In the genomic region with DNA sequence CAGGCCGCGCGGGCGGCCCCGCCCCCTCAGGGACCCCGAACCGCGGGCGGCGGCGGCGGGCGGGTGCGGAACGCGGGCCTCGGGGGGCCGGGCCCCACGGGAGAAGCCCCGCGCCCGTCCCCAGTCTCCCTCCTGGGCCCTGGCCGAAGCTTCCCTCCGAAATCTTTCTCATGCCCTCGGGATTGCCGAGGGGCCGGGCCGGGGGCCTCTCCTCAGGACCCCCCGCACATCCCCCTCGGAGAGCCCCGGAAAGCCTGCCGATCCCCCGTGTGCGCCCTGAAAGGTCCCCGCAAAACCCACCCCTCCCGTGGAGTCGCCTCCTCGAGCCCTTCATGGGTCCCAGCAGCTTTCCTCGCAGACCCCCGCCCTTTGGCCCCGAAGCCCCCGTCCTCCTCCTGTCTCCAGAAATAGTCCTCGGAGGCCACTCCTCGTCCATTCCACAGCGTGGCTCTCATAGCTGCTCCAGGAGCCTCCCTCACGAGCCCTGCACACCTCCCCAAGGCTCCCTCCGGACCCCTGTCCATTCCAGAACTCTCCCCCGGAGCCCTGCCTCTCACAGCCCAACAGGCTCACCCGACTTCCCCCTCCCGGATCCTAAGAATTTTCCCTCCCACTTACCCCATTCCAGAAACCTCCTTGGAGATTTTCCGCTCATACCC, we compare ENCODE assay signal across 9 cellular contexts. TPM values are rescaled to one million over a fixed set of nuclear protein-coding genes. Genes with fewer than 3 reads are reported as not detected.
A peak's percentile ranks its signal among the peaks of the same experiment; 100 is the strongest.
DNase-seq lines count a peak whose midpoint lies in the region; ATAC-seq and TF ChIP-seq lines count a peak whose summit lies in the region.
"Had no signal": no experiment of that assay in that cellular context is flagged by ENCODE, and none has a peak within 500 bp of the region (broad histone marks: within the 10 kb centered on the region; RNA-seq: fewer than 3 reads in every experiment).

No MANE protein-coding gene starts in this region.

- BruUV-seq in Calu3 (replicated peaks; lab: Mats Ljungman, UMichigan): no TSS peak

- H3K27ac Mint-ChIP-seq in Calu3 (ENCODE audit: unreplicated experiment) (peak overlapping the region; percentile 82), chondrocyte (ENCODE audit: unreplicated experiment) (peak overlapping the region; percentile 91)

- peak overlapping the region; percentile 17 to 88 for H3K27ac ChIP-seq in lung (ENCODE audit: low read depth in 1 of 2, low read length in 1 of 2)
- peak overlapping the region; percentile 91 for H3K27ac ChIP-seq in urinary bladder (ENCODE audit: low read depth)

- H3K4me1 ChIP-seq in Loucy (ENCODE audit: insufficient read depth, low read length, poor library complexity, severe bottlenecking): peaks cover 54% of the 10 kb centered on the region
- H3K4me1 ChIP-seq in lung (ENCODE audit: control insufficient read depth in 2 of 2, insufficient read depth in 2 of 2, low read length in 2 of 2): peaks cover 8 to 15% of the 10 kb centered on the region in 2 donors
- no peaks in the 10 kb centered on the region for H3K4me1 ChIP-seq in urinary bladder (ENCODE audit: insufficient read depth)

- CTCF ChIA-PET in Calu3 (lab: Charles Lee): interaction anchor here (0.5 to 1.7 kb wide), 10 partner anchors 11 to 306 kb away, joined by 3 to 6 read pairs (median 3); a partner anchor contains a TSS

- H3K9me3 Mint-ChIP-seq in Calu3 (ENCODE audit: low read depth, unreplicated experiment) (no peaks in the 10 kb centered on the region), chondrocyte (ENCODE audit: low read depth) (no peaks in the 10 kb centered on the region)

- H3K36me3 Mint-ChIP-seq in Calu3 (ENCODE audit: insufficient read depth, unreplicated experiment) (peaks cover 45% of the 10 kb centered on the region), chondrocyte (ENCODE audit: low read depth) (peaks cover 2% of the 10 kb centered on the region)

- H4K20me1 ChIP-seq in Loucy (ENCODE audit: insufficient read depth, low read length, poor library complexity, severe bottlenecking): peaks cover 44% of the 10 kb centered on the region

- H3K4me3 ChIP-seq in Loucy (ENCODE audit: low read length, poor library complexity, severe bottlenecking) (peak overlapping the region; percentile 92), lung (peak overlapping the region; percentile 81), urinary bladder (ENCODE audit: low read depth, low read length) (peak overlapping the region; percentile 92)

- intact Hi-C loops in Calu3 (cut with micrococcal nuclease; ENCODE audit: unreplicated experiment): no loop called here

- H3K27me3 Mint-ChIP-seq in Calu3 (ENCODE audit: unreplicated experiment) (peaks cover 11% of the 10 kb centered on the region), chondrocyte (ENCODE audit: low read depth) (no peaks in the 10 kb centered on the region)

- H3K4me1 Mint-ChIP-seq in Calu3 (ENCODE audit: low read depth, unreplicated experiment): peaks cover 57% of the 10 kb centered on the region
- peaks cover 60% of the 10 kb centered on the region for H3K4me1 Mint-ChIP-seq in chondrocyte (ENCODE audit: low read depth)

- H3K79me2 ChIP-seq in Loucy (ENCODE audit: insufficient read depth, low read length): peaks cover 62% of the 10 kb centered on the region

- no peaks in the 10 kb centered on the region for H3F3A ChIP-seq in Loucy (ENCODE audit: low read depth)

- H3K9ac ChIP-seq in Loucy (ENCODE audit: low read depth, low read length, poor library complexity, severe bottlenecking): peak overlapping the region; percentile 93

- no peak for TF ChIP-seq CTCF in Calu3 (IDR thresholded peaks at IDR 0.05; ENCODE audit: unreplicated experiment)
- no peak for TF ChIP-seq CTCF in Loucy (conservative IDR thresholded peaks at IDR 0.05; ENCODE audit: low read length)
- TF ChIP-seq CTCF in chondrocyte (IDR thresholded peaks at IDR 0.05): no peak
- no peak for TF ChIP-seq CTCF in lung (IDR thresholded peaks at IDR 0.05; ENCODE audit: control extremely low read depth, extremely low read depth)

- peak overlapping the region; percentile 87 for H3K4me3 Mint-ChIP-seq in Calu3 (ENCODE audit: low read depth, unreplicated experiment)
- peak overlapping the region; percentile 89 for H3K4me3 Mint-ChIP-seq in chondrocyte (ENCODE audit: unreplicated experiment)

- peak overlapping the region; percentile 100 for H3K4me2 ChIP-seq in Loucy (ENCODE audit: low read depth, low read length, poor library complexity, severe bottlenecking)

- H3K36me3 ChIP-seq in Loucy (ENCODE audit: insufficient read depth, low read length) (no peaks in the 10 kb centered on the region), lung (ENCODE audit: control insufficient read depth in 2 of 2, insufficient read depth in 2 of 2, low read length in 2 of 2) (no peaks in the 10 kb centered on the region), urinary bladder (ENCODE audit: insufficient read depth) (no peaks in the 10 kb centered on the region)

- H2AFZ ChIP-seq in Loucy (ENCODE audit: low read length): no peak overlapping the region

- H3K27me3 ChIP-seq in Loucy (ENCODE audit: insufficient read depth, low read length, poor library complexity, severe bottlenecking) (no peaks in the 10 kb centered on the region), lung (ENCODE audit: control insufficient read depth, insufficient read depth) (no peaks in the 10 kb centered on the region)

- ATAC-seq in lung (ENCODE audit: insufficient read depth, low FRiP score) (no peak), HG03175 (IDR thresholded peaks at IDR 0.05; ENCODE audit: unreplicated experiment) (no peak)

- no peaks in the 10 kb centered on the region for H3K9me2 ChIP-seq in Loucy (replicated peaks; ENCODE audit: low read depth, low read length)

- 2 to 3% methylated on average over 45 to 51 of the region's 51 CpGs for WGBS in lung, 2 donors
- 1% methylated on average over 51 of the region's 51 CpGs for WGBS in urinary bladder

- DNase-seq in Calu3: peak; percentile 19
- no peak for DNase-seq in chondrocyte (ENCODE audit: low spot score)
- peak; percentile 39 for DNase-seq in lung (ENCODE audit: low spot score)
- DNase-seq in HuH-7 (ENCODE audit: low spot score): no peak
- DNase-seq in GF-D8 (lab: John Stamatoyannopoulos, UW): no peak

- H3K9me3 ChIP-seq in Loucy (ENCODE audit: insufficient read depth, low read depth, low read length) (no peaks in the 10 kb centered on the region), lung (ENCODE audit: control insufficient read depth in 2 of 2, insufficient read depth in 1 of 2, low read length in 1 of 2) (no peaks in the 10 kb centered on the region)

RNA-seq across cellular contexts. Expression of a gene that starts 0.6 kb away (rescaled TPM):
- total RNA-seq in Calu3 (2022) (214 and 237 TPM in 2 replicates), chondrocyte (77.3 to 82.9 TPM (median 81.1 TPM) in 3 replicates), lung (10 to 100 TPM; 77.6 to 91.1 TPM), urinary bladder (37.3 TPM)
- polyA plus RNA-seq in lung (100 to 1,000 TPM in 1 of 2 donors, 10 to 100 TPM in 1; 82.5 to 103 TPM), urinary bladder (118 TPM)

RNA-seq across cellular contexts. Expression of a gene that starts 6.9 kb away (rescaled TPM):
- total RNA-seq in Calu3 (2022) (not detected in 2 replicates), chondrocyte (not detected in 3 replicates), lung (100 to 1,000 TPM in 1 of 2 donors, 10 to 100 TPM in 1; 38.4 to 110 TPM), urinary bladder (12.3 TPM)
- polyA plus RNA-seq in lung (100 to 1,000 TPM; 192 to 317 TPM), urinary bladder (34.3 TPM)
- total RNA-seq: NCI-H460 had no signal

RNA-seq across cellular contexts. Expression of a gene that starts 22.1 kb away (rescaled TPM):
- total RNA-seq in Calu3 (2022) (4.0 and 5.6 TPM in 2 replicates), chondrocyte (1.7 to 2.0 TPM (median 1.7 TPM) in 3 replicates), lung (1 to 10 TPM; 1.6 to 2.2 TPM), urinary bladder (0.48 TPM)
- polyA plus RNA-seq in lung (1 to 10 TPM; 1.2 to 3.6 TPM), urinary bladder (1.7 TPM)

RNA-seq across cellular contexts. Expression of a gene that starts 46.6 kb away (rescaled TPM):
- total RNA-seq in Calu3 (2022): 1.0 and 1.1 TPM in 2 replicates
- total RNA-seq in chondrocyte: not detected in 3 replicates
- total RNA-seq in lung: not detected
- under 1 TPM in 1 of 2 donors, not detected in 1; 0.17 TPM for polyA plus RNA-seq in lung
- not detected for total RNA-seq in urinary bladder
- not detected for polyA plus RNA-seq in urinary bladder
- total RNA-seq: NCI-H460 had no signal

RNA-seq across cellular contexts. Expression of a gene that starts 48.1 kb away (rescaled TPM):
- 64.3 and 72.7 TPM in 2 replicates for total RNA-seq in Calu3 (2022)
- total RNA-seq in chondrocyte: 32.2 to 39.7 TPM (median 32.5 TPM) in 3 replicates
- 10 to 100 TPM; 24.8 to 32.9 TPM for total RNA-seq in lung
- polyA plus RNA-seq in lung: 10 to 100 TPM; 35.1 to 41.8 TPM
- 11.7 TPM for total RNA-seq in urinary bladder
- polyA plus RNA-seq in urinary bladder: 52.8 TPM

Comparison
In these comparisons a context has a peak if more than half of its experiments do, and no peak if none do; other contexts are left out.
1. DNase-seq: peak in Calu3 (single experiment) and lung (single experiment); none in chondrocyte (single experiment), HuH-7 (single experiment) and GF-D8 (single experiment).
2. RNA of a gene that starts 6.9 kb away (total RNA-seq): 38.4 to 110 TPM in lung and 12.3 TPM in urinary bladder (single experiment); not detected in Calu3 and not detected in chondrocyte; every median in the first group is over 10 times any median in the second.
3. Peak in every context shown above with its lines, with median percentiles within 50 percentile points of each other: H3K4me3 ChIP-seq.